Comparison of ENCODE assay signal across 1 cellular context in genomic region chr1:206612129-206612876, GRCh38.
TF ChIP-seq lines count a peak whose summit lies in the region.

EIF2D (minus strand) TSS chr1:206612465; CDS start chr1:206612342, 123 bp downstream.

TF ChIP-seq in GM12878, 131 proteins besides CTCF, POLR2A, EP300 and RAD21 (continued from another document and continues in another):
- TF ChIP-seq RFX5 (IDR thresholded peaks at IDR 0.05; ENCODE audit: low read depth, low read length) = no peak
- TF ChIP-seq NFYA (IDR thresholded peaks at IDR 0.05; ENCODE audit: borderline replicate concordance, low read depth, low read length) = no peak
- peak; percentile 74 for TF ChIP-seq SIX5 (IDR thresholded peaks at IDR 0.05; ENCODE audit: low read depth, low read length, severe bottlenecking)
- peak; percentile 67; the same call in 1 of the 2 replicates for TF ChIP-seq CREB1 (IDR thresholded peaks at IDR 0.05; ENCODE audit: low read depth)
- TF ChIP-seq ZBTB11 (CRISPR knock-in tag; IDR thresholded peaks at IDR 0.05) = peak; percentile 96
- peak; percentile 99 for TF ChIP-seq SMARCA5 (IDR thresholded peaks at IDR 0.05)
- TF ChIP-seq EED (IDR thresholded peaks at IDR 0.05; ENCODE audit: low read depth) = peak; percentile 49; the same call in 1 of the 2 replicates
- TF ChIP-seq HDGF (IDR thresholded peaks at IDR 0.05) = 0 out of 2 replicates have a peak, but pooled peaks have one; percentile 25
- TF ChIP-seq MYC (IDR thresholded peaks at IDR 0.05; ENCODE audit: insufficient read depth, insufficient read length, insufficient replicate concordance, low read length, severe bottlenecking) = peak; percentile 78
- TF ChIP-seq BACH1 (IDR thresholded peaks at IDR 0.05; ENCODE audit: borderline replicate concordance) = peak; percentile 68; the same call in 1 of the 2 replicates
- peak; percentile 76 for TF ChIP-seq ZNF217 (IDR thresholded peaks at IDR 0.05)
- peak; percentile 94 for TF ChIP-seq RELA (IDR thresholded peaks at IDR 0.05; ENCODE audit: borderline replicate concordance, partially characterized antibody)
- TF ChIP-seq BCLAF1 (IDR thresholded peaks at IDR 0.05) = no peak
- no peak for TF ChIP-seq E2F8 (IDR thresholded peaks at IDR 0.05; ENCODE audit: low read depth, partially characterized antibody)
- no peak for TF ChIP-seq MTA2 (IDR thresholded peaks at IDR 0.05; ENCODE audit: low read depth)
- no peak for TF ChIP-seq USF1 (IDR thresholded peaks at IDR 0.05; ENCODE audit: borderline replicate concordance, extremely low read length, insufficient read depth, low read depth, low read length)
- TF ChIP-seq MTA3 (IDR thresholded peaks at IDR 0.05; ENCODE audit: borderline replicate concordance, low read length) = no peak
- TF ChIP-seq TCF7 (IDR thresholded peaks at IDR 0.05; ENCODE audit: borderline replicate concordance) = no peak
- peak; percentile 86 for TF ChIP-seq NKRF (conservative IDR thresholded peaks at IDR 0.05)
- TF ChIP-seq RCOR1 (conservative IDR thresholded peaks at IDR 0.05; ENCODE audit: low read depth, low read length) = no peak
- peak; percentile 94 for TF ChIP-seq POU2F2 (IDR thresholded peaks at IDR 0.05; ENCODE audit: borderline replicate concordance, low read depth, low read length)
- no peak for TF ChIP-seq PAX8 (IDR thresholded peaks at IDR 0.05)
- TF ChIP-seq ZBED1 (IDR thresholded peaks at IDR 0.05; ENCODE audit: borderline replicate concordance) = peak; percentile 43; the same call in 1 of the 2 replicates
- peak; percentile 61; the same call in 1 of the 2 replicates for TF ChIP-seq PAX5 (IDR thresholded peaks at IDR 0.05; ENCODE audit: borderline replicate concordance, low read depth, low read length)
- no peak for TF ChIP-seq ZZZ3 (IDR thresholded peaks at IDR 0.05; ENCODE audit: control insufficient read depth, insufficient read length, low read depth)
- TF ChIP-seq ZNF622 (IDR thresholded peaks at IDR 0.05) = no peak; the same call in 1 of the 2 replicates
- TF ChIP-seq WRNIP1 (IDR thresholded peaks at IDR 0.05; ENCODE audit: borderline replicate concordance, low read depth, low read length) = no peak
- peak; percentile 72; the same call in 1 of the 2 replicates for TF ChIP-seq SREBF1 (IDR thresholded peaks at IDR 0.05; ENCODE audit: low read length)
- no peak for TF ChIP-seq CUX1 (IDR thresholded peaks at IDR 0.05; ENCODE audit: insufficient replicate concordance, low read depth, low read length)
- TF ChIP-seq ZNF592 (IDR thresholded peaks at IDR 0.05) = peak; percentile 91
- TF ChIP-seq JUND (IDR thresholded peaks at IDR 0.05; ENCODE audit: low read depth, low read length) = no peak
- peak; percentile 85 for TF ChIP-seq CHD2 (IDR thresholded peaks at IDR 0.05; ENCODE audit: borderline replicate concordance, low read depth, low read length)
- TF ChIP-seq KAT2A (conservative IDR thresholded peaks at IDR 0.05; ENCODE audit: control insufficient read depth, low read depth, low read length) = no peak
- no peak for TF ChIP-seq CHD1 (IDR thresholded peaks at IDR 0.05; ENCODE audit: low read depth, low read length)
- no peak for TF ChIP-seq E2F4 (IDR thresholded peaks at IDR 0.05; ENCODE audit: low read depth, low read length)
